11 cellular contexts compared by ENCODE assay signal in the genomic region with DNA sequence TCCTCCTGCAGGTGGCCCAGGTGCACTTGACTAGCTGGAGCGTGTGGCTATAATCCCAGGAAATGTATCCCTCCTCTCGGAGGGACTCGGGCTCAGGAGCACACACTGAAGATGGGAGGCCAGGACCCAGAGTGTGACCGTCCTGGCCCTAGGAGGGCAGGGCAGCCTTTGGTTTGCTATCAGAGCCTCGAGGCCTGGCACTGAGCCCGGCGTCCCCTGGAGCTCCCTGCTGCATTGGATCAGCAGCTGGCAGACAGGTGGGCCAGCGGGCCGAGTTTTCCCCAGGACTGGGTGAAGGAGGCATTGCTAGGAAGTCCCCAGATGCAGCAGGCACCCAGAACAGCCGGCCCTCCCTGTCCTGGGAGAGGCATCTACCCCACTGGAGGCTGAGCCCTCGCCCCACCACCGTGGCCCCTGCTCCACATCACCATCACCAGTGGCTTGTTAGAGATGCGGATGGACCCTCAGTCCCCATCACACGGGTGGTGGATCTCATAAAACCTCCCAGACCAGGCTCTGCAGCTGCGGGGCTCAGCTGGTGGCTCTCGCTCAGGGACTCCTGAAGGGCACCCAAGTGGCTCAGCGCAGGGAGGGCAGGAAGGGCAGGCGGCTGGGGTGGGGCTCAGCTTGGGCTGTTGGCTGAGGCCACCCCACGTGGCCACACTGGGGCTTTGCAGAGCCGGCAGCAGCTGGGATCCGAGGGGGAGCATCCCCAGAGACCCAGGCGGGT. TPM values are rescaled to one million over a fixed set of nuclear protein-coding genes. Genes with fewer than 3 reads are reported as not detected.
DNase-seq lines count a peak whose midpoint lies in the region; FAIRE-seq and TF ChIP-seq lines count a peak whose summit lies in the region.
"Had no signal": no experiment of that assay in that cellular context is flagged by ENCODE, and none has a peak within 500 bp of the region (broad histone marks: within the 10 kb centered on the region; RNA-seq: fewer than 3 reads in every experiment).

No MANE protein-coding gene starts in this region.

- no peak for FAIRE-seq in urothelium cell line (lab: Jason Lieb, UNC)

- no peak for TF ChIP-seq CTCF in RWPE1 (conservative IDR thresholded peaks at IDR 0.05; ENCODE audit: low read depth)
- no peak for TF ChIP-seq CTCF in right atrium auricular region (IDR thresholded peaks at IDR 0.05)
- TF ChIP-seq CTCF in nephron progenitor cell (IDR thresholded peaks at IDR 0.05), result no peak

- POLR2A ChIA-PET in RWPE1 (lab: Yijun Ruan, JAX; ENCODE audit: low non-redundant PET), result no interaction called here

- CTCF ChIA-PET in RWPE1 (lab: Yijun Ruan, JAX), result interaction anchor here (1.1 kb wide), 1 partner anchor 11 kb away, joined by 3 read pairs; no protein-coding TSS in a partner anchor

- H3K36me3 Mint-ChIP-seq in nephron progenitor cell (ENCODE audit: low read depth), result no peaks in the 10 kb centered on the region

- DNase-seq in ELF-1 (ENCODE audit: low read depth, low spot score) (peak; percentile 1), RWPE1 (ENCODE audit: low spot score) (no peak), right atrium auricular region (ENCODE audit: low spot score) (no peak), NCI-H2196 (lab: John Stamatoyannopoulos, UW; ENCODE audit: unreplicated experiment) (no peak), nephron progenitor cell (no peak), urothelium cell line (ENCODE audit: low spot score) (no peak)
- DNase-seq in stimulated activated CD4-positive, alpha-beta T cell treated with anti-CD3 and anti-CD28 coated beads, Interleukin-4, amount 100 ng/mL, for 4 hours, result no peak
- DNase-seq: activated CD4-positive, CD25-positive, alpha-beta regulatory T cell treated with anti-CD3 and anti-CD28 coated beads, Interleukin-2, amount 50 U/mL, for 72 hours had no signal

- H3K9me3 ChIP-seq in right atrium auricular region, result no peaks in the 10 kb centered on the region
- H3K9me3 ChIP-seq in skeletal muscle tissue (ENCODE audit: control insufficient read depth in 3 of 3, low read length in 3 of 3), result no peaks in the 10 kb centered on the region
- H3K9me3 ChIP-seq: mucosa of descending colon had no signal

- peak overlapping the region; percentile 23; the same call in 1 of the 2 replicates for H3K27ac ChIP-seq in RWPE1
- peak overlapping the region; percentile 80 to 85 for H3K27ac ChIP-seq in right atrium auricular region
- peak overlapping the region; percentile 83 for H3K27ac ChIP-seq in skeletal muscle tissue (ENCODE audit: low read depth, low read length)
- H3K27ac ChIP-seq: KMS-11 had no signal

- peaks cover 19% of the 10 kb centered on the region for H3K4me1 Mint-ChIP-seq in nephron progenitor cell

- no peaks in the 10 kb centered on the region for H3K36me3 ChIP-seq in right atrium auricular region
- no peaks in the 10 kb centered on the region for H3K36me3 ChIP-seq in skeletal muscle tissue (ENCODE audit: control insufficient read depth in 3 of 3, insufficient read depth in 3 of 3, low read length in 3 of 3)

- H3K27me3 Mint-ChIP-seq in nephron progenitor cell (ENCODE audit: low read depth, poor library complexity), result peaks cover 3% of the 10 kb centered on the region

- H3K9me3 Mint-ChIP-seq in nephron progenitor cell, result peaks cover 4% of the 10 kb centered on the region

- H3K9ac ChIP-seq in skeletal muscle tissue (ENCODE audit: low read depth in 1 of 3, low read length in 3 of 3), result peak overlapping the region in 2 of 3 donors; percentile 14 to 68
- H3K9ac ChIP-seq: KMS-11 had no signal

- peaks cover 0 to 72% of the 10 kb centered on the region in 2 donors for H3K4me1 ChIP-seq in right atrium auricular region
- H3K4me1 ChIP-seq in skeletal muscle tissue (ENCODE audit: control insufficient read depth in 3 of 3, insufficient read depth in 3 of 3, low read length in 3 of 3), result peaks cover 25 to 57% (median 45%) of the 10 kb centered on the region in 3 donors

- no peak overlapping the region for H3K27ac Mint-ChIP-seq in nephron progenitor cell

- H3K4me3 ChIP-seq in right atrium auricular region, result no peak overlapping the region
- peak overlapping the region in 1 of 3 donors; percentile 22 for H3K4me3 ChIP-seq in skeletal muscle tissue (ENCODE audit: low read length in 3 of 3)
- H3K4me3 ChIP-seq: mucosa of descending colon had no signal

- no peaks in the 10 kb centered on the region for H3K27me3 ChIP-seq in right atrium auricular region
- H3K27me3 ChIP-seq in skeletal muscle tissue (ENCODE audit: control insufficient read depth in 3 of 3, insufficient read depth in 3 of 3, low read length in 3 of 3), result peaks cover 8 to 31% (median 22%) of the 10 kb centered on the region in 3 donors

- no peak overlapping the region for H3K4me3 Mint-ChIP-seq in nephron progenitor cell

RNA-seq across cellular contexts. Expression of a gene that starts 32.7 kb away (rescaled TPM):
- total RNA-seq in right atrium auricular region (10 to 100 TPM in 1 of 2 donors, 1 to 10 TPM in 1; 5.8 to 12.0 TPM), skeletal muscle tissue (18.3 TPM)

Comparison
In these comparisons a context has a peak if more than half of its experiments do, and no peak if none do; other contexts are left out.
1. H3K27ac ChIP-seq: peak in every context shown above with its lines; median percentile 83 in skeletal muscle tissue; 82 in right atrium auricular region; 23 in RWPE1.